ENCODE assay signal across 12 cellular contexts in the genomic region with DNA sequence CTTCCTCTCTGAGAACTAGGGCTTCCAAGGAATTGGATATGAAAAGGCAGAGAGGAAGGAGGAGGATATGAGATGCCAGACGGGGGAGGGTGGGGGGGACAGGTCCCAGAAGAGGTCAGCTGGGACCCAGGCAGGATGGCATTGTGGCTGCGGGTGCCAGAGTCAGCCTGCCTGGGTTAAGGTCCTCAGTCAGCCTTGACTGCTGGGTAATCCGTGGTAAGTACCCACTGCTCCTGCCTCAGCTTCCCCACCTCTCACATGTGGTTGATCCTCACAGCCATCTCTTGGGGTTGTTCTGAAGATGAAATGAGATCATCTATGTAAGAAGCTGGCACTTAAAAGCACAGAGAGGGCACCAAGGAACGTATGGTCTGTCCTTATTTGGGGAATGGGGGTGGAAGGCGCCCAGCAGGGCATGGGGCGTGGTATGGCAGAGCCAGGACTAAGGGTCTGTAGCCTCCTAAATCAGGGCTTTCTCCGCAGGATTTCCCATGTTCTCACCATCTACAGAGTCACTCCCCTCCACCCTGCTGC. TPM values are rescaled to one million over a fixed set of nuclear protein-coding genes. Genes with fewer than 3 reads are reported as not detected.
A peak's percentile ranks its signal among the peaks of the same experiment; 100 is the strongest.
DNase-seq lines count a peak whose midpoint lies in the region; ATAC-seq, FAIRE-seq and TF ChIP-seq lines count a peak whose summit lies in the region.
"Had no signal": no experiment of that assay in that cellular context is flagged by ENCODE, and none has a peak within 500 bp of the region (broad histone marks: within the 10 kb centered on the region; RNA-seq: fewer than 3 reads in every experiment).

No MANE protein-coding gene starts in this region.

- H3K9me2 ChIP-seq in GM23338 (ENCODE audit: insufficient read depth): no peaks in the 10 kb centered on the region

- H3K27me3 Mint-ChIP-seq in GM23338 (ENCODE audit: insufficient read depth, low read depth, poor library complexity): no peaks in the 10 kb centered on the region
- H3K27me3 Mint-ChIP-seq: activated CD4-positive, alpha-beta T cell treated with anti-CD3 and anti-CD28 coated beads for 36 hours had no signal

- H3K79me1 ChIP-seq in trophoblast cell (ENCODE audit: low read length): peaks cover 11% of the 10 kb centered on the region

- H3K27me3 ChIP-seq in RWPE2 (ENCODE audit: insufficient read depth, poor library complexity, severe bottlenecking) (no peaks in the 10 kb centered on the region), foreskin keratinocyte (peaks cover 2% of the 10 kb centered on the region), trophoblast cell (ENCODE audit: insufficient read depth, low read length) (no peaks in the 10 kb centered on the region), GM23338 (ENCODE audit: insufficient read depth) (no peaks in the 10 kb centered on the region)
- H3K27me3 ChIP-seq: sigmoid colon had no signal

- H3K23ac ChIP-seq in trophoblast cell (ENCODE audit: low read length): no peak overlapping the region

- peaks cover 59% of the 10 kb centered on the region for H3K4me1 ChIP-seq in A549
- peaks cover 19% of the 10 kb centered on the region for H3K4me1 ChIP-seq in RWPE2 (ENCODE audit: insufficient read depth, poor library complexity, severe bottlenecking)
- H3K4me1 ChIP-seq in foreskin keratinocyte: peaks cover 15% of the 10 kb centered on the region
- peaks cover 7 to 11% of the 10 kb centered on the region in 2 experiments for H3K4me1 ChIP-seq in trophoblast cell (ENCODE audit: control insufficient read depth in 1 of 2, insufficient read depth in 2 of 2, low read length in 2 of 2)
- H3K4me1 ChIP-seq in GM23338 (ENCODE audit: insufficient read depth): no peaks in the 10 kb centered on the region
- H3K4me1 ChIP-seq: sigmoid colon had no signal

- H3K36me3 Mint-ChIP-seq in GM23338 (ENCODE audit: low read depth): no peaks in the 10 kb centered on the region

- H3K4me2 ChIP-seq in A549 (peak overlapping the region; percentile 79), trophoblast cell (ENCODE audit: low read length) (peak overlapping the region; percentile 54), GM23338 (no peak overlapping the region)

- TF ChIP-seq EP300 in A549 (IDR thresholded peaks at IDR 0.05): no peak

- peak overlapping the region; percentile 4 for H4K12ac ChIP-seq in trophoblast cell (ENCODE audit: low read depth, low read length)

- peaks cover 5% of the 10 kb centered on the region; the same call in 1 of the 3 replicates for H3K4me1 Mint-ChIP-seq in GM23338

- peak overlapping the region; percentile 90 for H4K91ac ChIP-seq in trophoblast cell (ENCODE audit: low read depth, low read length)

- no peak overlapping the region for H3K4me3 Mint-ChIP-seq in GM23338
- H3K4me3 Mint-ChIP-seq: activated CD4-positive, alpha-beta T cell treated with anti-CD3 and anti-CD28 coated beads for 36 hours had no signal

- H3K9me3 ChIP-seq in A549 (no peaks in the 10 kb centered on the region), RWPE2 (ENCODE audit: severe bottlenecking) (no peaks in the 10 kb centered on the region), trophoblast cell (ENCODE audit: insufficient read depth, low read depth, low read length) (no peaks in the 10 kb centered on the region)
- H3K9me3 ChIP-seq: sigmoid colon had no signal

- no peak for TF ChIP-seq RAD21 in A549 (conservative IDR thresholded peaks at IDR 0.05 in 1 of 2, IDR thresholded peaks at IDR 0.05 in 1 of 2)

- ATAC-seq in A549: no peak; a peak in 1 of 6 replicates
- ATAC-seq in RWPE2 (ENCODE audit: low read depth): no peak
- no peak for ATAC-seq in foreskin keratinocyte
- ATAC-seq in GM23338: no peak
- ATAC-seq in GM19395 (IDR thresholded peaks at IDR 0.05; ENCODE audit: unreplicated experiment): no peak
- ATAC-seq in GM18868 (IDR thresholded peaks at IDR 0.05; ENCODE audit: unreplicated experiment): no peak

- POLR2A ChIA-PET in A549 (lab: Yijun Ruan, JAX): interaction anchor here (0.7 to 4.1 kb wide), 11 partner anchors 11 to 79 kb away, joined by 3 to 147 read pairs (median 10); a partner anchor contains a TSS

- H3K4me3 ChIP-seq in A549 (peak overlapping the region; percentile 17; the same call in 1 of the 3 replicates), RWPE2 (ENCODE audit: severe bottlenecking) (no peak overlapping the region), trophoblast cell (ENCODE audit: low read depth, low read length) (no peak overlapping the region), GM23338 (no peak overlapping the region)
- H3K4me3 ChIP-seq: sigmoid colon had no signal

- H4K8ac ChIP-seq in trophoblast cell (ENCODE audit: low read depth, low read length): peak overlapping the region; percentile 61

- H3K79me2 ChIP-seq in trophoblast cell (ENCODE audit: control insufficient read depth, insufficient read depth, low read length, poor library complexity): peaks cover 4% of the 10 kb centered on the region
- H3K79me2 ChIP-seq in GM23338 (replicated peaks; ENCODE audit: insufficient read depth): no peaks in the 10 kb centered on the region

- peak overlapping the region; percentile 97 to 99 for H3K27ac ChIP-seq in A549
- H3K27ac ChIP-seq in RWPE2 (ENCODE audit: poor library complexity, severe bottlenecking): peak overlapping the region; percentile 32
- peak overlapping the region; percentile 80 for H3K27ac ChIP-seq in foreskin keratinocyte
- peak overlapping the region; percentile 79 for H3K27ac ChIP-seq in trophoblast cell (ENCODE audit: low read depth, low read length)
- no peak overlapping the region for H3K27ac ChIP-seq in GM23338 (ENCODE audit: low read depth)

- H3K9me3 Mint-ChIP-seq in GM23338: no peaks in the 10 kb centered on the region

- TF ChIP-seq CTCF in A549 (IDR thresholded peaks at IDR 0.05): no peak
- no peak for TF ChIP-seq CTCF in RWPE2 (IDR thresholded peaks at IDR 0.05; ENCODE audit: poor library complexity, severe bottlenecking)
- TF ChIP-seq CTCF in foreskin keratinocyte (conservative IDR thresholded peaks at IDR 0.05): no peak
- TF ChIP-seq CTCF in GM23338 (conservative IDR thresholded peaks at IDR 0.05; ENCODE audit: low read depth in 2 of 2): no peak

- peak overlapping the region; percentile 62 for H3K14ac ChIP-seq in trophoblast cell (ENCODE audit: low read length)

- H3K36me3 ChIP-seq in RWPE2 (ENCODE audit: low read depth) (no peaks in the 10 kb centered on the region), trophoblast cell (ENCODE audit: control insufficient read depth in 1 of 2, insufficient read depth in 2 of 2, low read length in 2 of 2) (no peaks in the 10 kb centered on the region), GM23338 (ENCODE audit: insufficient read depth) (no peaks in the 10 kb centered on the region)
- H3K36me3 ChIP-seq: sigmoid colon had no signal

- H4K20me1 ChIP-seq in GM23338 (replicated peaks; ENCODE audit: insufficient read depth): no peaks in the 10 kb centered on the region

- H3K4ac ChIP-seq in trophoblast cell (ENCODE audit: low read depth, low read length): peak overlapping the region; percentile 4

- CTCF ChIA-PET in A549 (lab: Yijun Ruan, JAX): interaction anchor here (0.9 to 3.0 kb wide), 12 partner anchors 12 to 85 kb away, joined by 3 to 13 read pairs (median 6); a partner anchor contains a TSS

- H3K18ac ChIP-seq in trophoblast cell (ENCODE audit: low read length): peak overlapping the region; percentile 92

- peak overlapping the region; percentile 10 for H3K9ac ChIP-seq in trophoblast cell (ENCODE audit: low read length)

- no peak; the same call in 1 of the 2 replicates for TF ChIP-seq POLR2A in A549 (IDR thresholded peaks at IDR 0.05; ENCODE audit: low read length)

- DNase-seq in A549 (ENCODE audit: low read depth in 1 of 2, low spot score in 1 of 2) (no peak), RWPE2 (ENCODE audit: low spot score) (no peak), foreskin keratinocyte (no peak), trophoblast cell (no peak), GM23338 (ENCODE audit: low spot score) (no peak)
- no peak for DNase-seq in stimulated activated CD8-positive, alpha-beta memory T cell treated with anti-CD3 and anti-CD28 coated beads, Interleukin-4, amount 100 ng/mL, for 48 hours
- DNase-seq: activated effector memory CD4-positive, alpha-beta T cell treated with Interleukin-2 at 50 U/mL for 16 hours had no signal

- H3K27ac Mint-ChIP-seq in GM23338: no peak overlapping the region
- H3K27ac Mint-ChIP-seq: activated CD4-positive, alpha-beta T cell treated with anti-CD3 and anti-CD28 coated beads for 36 hours had no signal

- H3F3A ChIP-seq in GM23338 (replicated peaks; ENCODE audit: low read depth): no peaks in the 10 kb centered on the region

- H2BK12ac ChIP-seq in trophoblast cell (ENCODE audit: low read length): peak overlapping the region; percentile 83

- FAIRE-seq in A549 (lab: Jason Lieb, UNC): no peak
- FAIRE-seq: A204.1 had no signal

- peak overlapping the region; percentile 91 for H2BK5ac ChIP-seq in trophoblast cell (ENCODE audit: low read depth, low read length, poor library complexity)

- peak overlapping the region; percentile 82 for H2AK5ac ChIP-seq in trophoblast cell (ENCODE audit: low read length)

- peak overlapping the region; percentile 95 for H2BK120ac ChIP-seq in trophoblast cell (ENCODE audit: insufficient read depth, low read length, poor library complexity)

- 48% methylated on average over 7 of the region's 7 CpGs for WGBS in A549 (ENCODE audit: missing lambda C conversion rate)
- no CpG with 5 or more reads among the region's 7 CpGs for WGBS in trophoblast cell (ENCODE audit: extremely low coverage, insufficient coverage, insufficient read length)

- peak overlapping the region; percentile 77 for H2AFZ ChIP-seq in trophoblast cell (ENCODE audit: insufficient read depth, low read length, poor library complexity)
- H2AFZ ChIP-seq in GM23338: no peak overlapping the region

RNA-seq across cellular contexts. Expression of a gene that starts 23.8 kb away (rescaled TPM):
- polyA plus RNA-seq in A549 (2011; rRNA removed) (334 and 365 TPM in 2 replicates), A549 (2017; fragmentation: RNase III; extraction: RNeasy Plus Mini Kit Qiagen cat#74134 plus additional on column Dnase treatment) (138 to 180 TPM (median 179 TPM) in 3 replicates), foreskin keratinocyte (0.04 TPM in 1 of 2 replicates, not detected in the other), GM23338 (2016; fragmentation: Nextera tagmentation; extraction: Ambion mirVana) (10.9 and 12.3 TPM in 2 replicates)
- 197 and 257 TPM in 2 replicates for polyA plus RNA-seq in A549 (2012; cell fraction: cytosol; rRNA removed)
- 1,053 and 1,132 TPM in 2 replicates for polyA plus RNA-seq in A549 (2012; cell fraction: nucleus; rRNA removed)
- 661 and 758 TPM in 2 replicates for polyA minus RNA-seq in A549 (2011; rRNA and poly(A)+ RNA removed)
- 0.04 and 0.07 TPM in 2 replicates for total RNA-seq in foreskin keratinocyte
- 35.9 and 38.6 TPM in 2 replicates for polyA plus RNA-seq in trophoblast cell (2013)
- 13.0 and 19.5 TPM in 2 replicates for total RNA-seq in GM23338 (2014; rRNA removed; shearing (Covaris generic))

RNA-seq across cellular contexts. Expression of a gene that starts 51.8 kb away (rescaled TPM):
- polyA plus RNA-seq in A549 (2011; rRNA removed): 80.4 and 87.6 TPM in 2 replicates
- 54.1 and 67.0 TPM in 2 replicates for polyA plus RNA-seq in A549 (2012; cell fraction: cytosol; rRNA removed)
- polyA plus RNA-seq in A549 (2012; cell fraction: nucleus; rRNA removed): 87.5 and 112 TPM in 2 replicates
- polyA plus RNA-seq in A549 (2017; fragmentation: RNase III; extraction: RNeasy Plus Mini Kit Qiagen cat#74134 plus additional on column Dnase treatment): 61.3 to 71.1 TPM (median 69.8 TPM) in 3 replicates
- 52.5 and 53.4 TPM in 2 replicates for polyA minus RNA-seq in A549 (2011; rRNA and poly(A)+ RNA removed)
- total RNA-seq in foreskin keratinocyte: 75.0 and 79.3 TPM in 2 replicates
- polyA plus RNA-seq in foreskin keratinocyte: 82.4 and 97.4 TPM in 2 replicates
- polyA plus RNA-seq in trophoblast cell (2013): 43.6 and 45.1 TPM in 2 replicates
- total RNA-seq in GM23338 (2014; rRNA removed; shearing (Covaris generic)): 61.6 and 80.3 TPM in 2 replicates
- polyA plus RNA-seq in GM23338 (2016; fragmentation: Nextera tagmentation; extraction: Ambion mirVana): 32.1 and 35.0 TPM in 2 replicates

Comparison
In these comparisons a context has a peak if more than half of its experiments do, and no peak if none do; other contexts are left out.
1. RNA of a gene that starts 23.8 kb away (polyA plus RNA-seq): 138 to 1,132 TPM in A549; 10.9 to 12.3 TPM in GM23338 and 0.04 TPM in foreskin keratinocyte; every median in the first group is over 10 times any median in the second.